In genomic region chr5:83076742-83077661, GRCh38 we compare ENCODE assay signal across 1 cellular context.
A peak's percentile ranks its signal among the peaks of the same experiment; 100 is the strongest.
TF ChIP-seq lines count a peak whose summit lies in the region.

Gene TMEM167A, minus strand, starts transcription at chr5:83077394. Its CDS starts 71 bp downstream, at chr5:83077323.
Gene XRCC4, plus strand, starts transcription at chr5:83077547. Its CDS starts 27,373 bp downstream, at chr5:83104920.

TF ChIP-seq in GM12878, 131 proteins besides CTCF, POLR2A, EP300 and RAD21 (continued from another document and continues in another):
- TF ChIP-seq USF1 (IDR thresholded peaks at IDR 0.05; ENCODE audit: borderline replicate concordance, extremely low read length, insufficient read depth, low read depth, low read length) (no peak), SMAD1 (IDR thresholded peaks at IDR 0.05; ENCODE audit: low read depth, partially characterized antibody) (peak; percentile 70), WRNIP1 (IDR thresholded peaks at IDR 0.05; ENCODE audit: borderline replicate concordance, low read depth, low read length) (no peak), TARDBP (IDR thresholded peaks at IDR 0.05; ENCODE audit: borderline replicate concordance) (0 out of 2 replicates have a peak, but pooled peaks have one; percentile 16), ZSCAN29 (IDR thresholded peaks at IDR 0.05) (no peak), MYB (IDR thresholded peaks at IDR 0.05; ENCODE audit: borderline replicate concordance, low read depth, low read length) (no peak), PBX3 (IDR thresholded peaks at IDR 0.05; ENCODE audit: insufficient replicate concordance, low read depth, low read length) (peak; percentile 44), MEF2A (IDR thresholded peaks at IDR 0.05; ENCODE audit: insufficient read depth, low read depth, low read length) (peak; percentile 4; the same call in 1 of the 2 replicates), ZBTB11 (CRISPR knock-in tag; IDR thresholded peaks at IDR 0.05) (no peak), NR2F1 (conservative IDR thresholded peaks at IDR 0.05) (peak; percentile 12; the same call in 1 of the 2 replicates), ATF3 (IDR thresholded peaks at IDR 0.05; ENCODE audit: borderline replicate concordance, extremely low read depth, low read depth, low read length) (no peak), POLR2AphosphoS2 (IDR thresholded peaks at IDR 0.05; ENCODE audit: low read depth, low read length) (peak; percentile 88), IRF4 (IDR thresholded peaks at IDR 0.05; ENCODE audit: low read depth, low read length) (no peak), RBBP5 (conservative IDR thresholded peaks at IDR 0.05) (no peak), MLLT1 (IDR thresholded peaks at IDR 0.05) (peak; percentile 75; the same call in 1 of the 2 replicates), IRF5 (IDR thresholded peaks at IDR 0.05; ENCODE audit: borderline replicate concordance) (no peak), SIN3A (IDR thresholded peaks at IDR 0.05; ENCODE audit: low read depth, low read length) (peak; percentile 77), JUND (IDR thresholded peaks at IDR 0.05; ENCODE audit: low read depth, low read length) (no peak), GATAD2B (conservative IDR thresholded peaks at IDR 0.05; ENCODE audit: low read depth) (peak; percentile 51), YY1 (IDR thresholded peaks at IDR 0.05; ENCODE audit: low read depth, low read length) (peak; percentile 44), MEF2B (IDR thresholded peaks at IDR 0.05; ENCODE audit: partially characterized antibody, poor library complexity, severe bottlenecking) (no peak), RUNX3 (IDR thresholded peaks at IDR 0.05; ENCODE audit: low read length) (peak; percentile 65), GABPA (IDR thresholded peaks at IDR 0.05; ENCODE audit: low read depth) (peak; percentile 95), PML (IDR thresholded peaks at IDR 0.05; ENCODE audit: low read length) (peak; percentile 92), REST (IDR thresholded peaks at IDR 0.05; ENCODE audit: low read depth, low read length) (no peak), RB1 (IDR thresholded peaks at IDR 0.05; ENCODE audit: borderline replicate concordance) (no peak), PAX8 (IDR thresholded peaks at IDR 0.05) (peak; percentile 60; the same call in 1 of the 2 replicates), CUX1 (IDR thresholded peaks at IDR 0.05; ENCODE audit: insufficient replicate concordance, low read depth, low read length) (no peak), NBN (IDR thresholded peaks at IDR 0.05) (peak; percentile 65; the same call in 1 of the 2 replicates), SUZ12 (IDR thresholded peaks at IDR 0.05; ENCODE audit: unreplicated experiment) (no peak), ZBTB33 (IDR thresholded peaks at IDR 0.05) (no peak), KAT2A (conservative IDR thresholded peaks at IDR 0.05; ENCODE audit: control insufficient read depth, low read depth, low read length) (no peak), SMC3 (IDR thresholded peaks at IDR 0.05; ENCODE audit: borderline replicate concordance, low read length) (no peak), SP1 (IDR thresholded peaks at IDR 0.05; ENCODE audit: low read depth, low read length) (peak; percentile 87), SREBF1 (IDR thresholded peaks at IDR 0.05; ENCODE audit: low read length) (no peak), IRF3 (IDR thresholded peaks at IDR 0.05) (peak; percentile 56; the same call in 1 of the 2 replicates), SMARCA5 (IDR thresholded peaks at IDR 0.05) (no peak), NR2C2 (IDR thresholded peaks at IDR 0.05; ENCODE audit: borderline replicate concordance, control insufficient read depth, insufficient read length, low read depth) (no peak)
